ENCODE assay signal across 9 cellular contexts in the genomic region with DNA sequence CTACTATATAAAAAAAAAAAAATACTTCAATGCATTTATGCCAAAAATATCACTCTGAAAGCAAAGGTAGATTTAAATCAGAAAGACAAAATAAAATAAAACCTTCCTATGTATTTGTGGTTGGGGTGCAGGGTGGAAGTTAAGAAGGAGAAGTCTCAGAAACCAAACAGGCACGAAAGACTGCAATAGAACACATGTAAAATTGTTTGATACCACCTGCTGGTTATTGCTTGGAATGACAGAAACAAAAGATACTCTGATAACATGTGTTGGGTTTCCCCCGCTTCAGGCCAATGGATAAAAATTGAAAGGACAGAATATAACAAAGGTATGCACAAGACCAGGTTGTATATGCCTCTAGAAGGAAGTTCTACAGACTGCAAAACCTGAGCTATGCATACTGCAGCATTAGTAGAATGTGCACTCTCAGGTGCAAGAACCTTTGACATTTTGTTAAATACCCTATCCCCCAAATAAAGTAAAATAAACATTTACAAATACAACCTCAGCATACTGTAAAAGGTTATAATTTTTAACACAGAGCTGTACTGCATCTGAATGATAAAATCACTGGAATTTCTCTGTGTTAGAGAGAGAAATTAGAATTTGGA.
DNase-seq lines count a peak whose midpoint lies in the region; ATAC-seq, FAIRE-seq and TF ChIP-seq lines count a peak whose summit lies in the region.
"Had no signal": no experiment of that assay in that cellular context is flagged by ENCODE, and none has a peak within 500 bp of the region (broad histone marks: within the 10 kb centered on the region; RNA-seq: fewer than 3 reads in every experiment).

No MANE protein-coding gene starts in this region.

- H2BK5ac ChIP-seq in mesendoderm (ENCODE audit: low read length), result no peak overlapping the region

- ATAC-seq in GM21825 (IDR thresholded peaks at IDR 0.05; ENCODE audit: unreplicated experiment), result peak; percentile 55
- ATAC-seq in T-cell (replicated peaks in 1 of 4), result no peak

- DNase-seq in GM13976 (ENCODE audit: low spot score), result no peak
- DNase-seq in astrocyte (ENCODE audit: low read depth), result peak; percentile 1
- peak; percentile 42 for DNase-seq in mesendoderm
- DNase-seq in UCSD-AML1 (lab: John Stamatoyannopoulos, UW; ENCODE audit: unreplicated experiment), result no peak
- DNase-seq in NCI-H2227 treated with DMSO at 0.1 percent for 48 hours (lab: John Stamatoyannopoulos, UW), result no peak
- no peak for DNase-seq in T-cell

- H3K9me3 Mint-ChIP-seq in astrocyte (ENCODE audit: unreplicated experiment) (no peaks in the 10 kb centered on the region), T-cell (peaks cover 0 to 9% (median 0%) of the 10 kb centered on the region in 3 donors)

- no peak overlapping the region for H3K27ac Mint-ChIP-seq in astrocyte (ENCODE audit: unreplicated experiment)
- H3K27ac Mint-ChIP-seq in T-cell, result no peak overlapping the region

- CTCF ChIA-PET in T-cell (lab: Charles Lee), result no interaction called here

- H3K36me3 Mint-ChIP-seq in astrocyte (ENCODE audit: low read depth, unreplicated experiment), result no peaks in the 10 kb centered on the region
- H3K36me3 Mint-ChIP-seq in T-cell, result no peaks in the 10 kb centered on the region

- H3K4me1 Mint-ChIP-seq in astrocyte (ENCODE audit: low read depth, unreplicated experiment) (no peaks in the 10 kb centered on the region), T-cell (no peaks in the 10 kb centered on the region)

- no peak overlapping the region for H2AK5ac ChIP-seq in mesendoderm (ENCODE audit: low read length)

- H3K36me3 ChIP-seq in Loucy (ENCODE audit: insufficient read depth, low read length) (no peaks in the 10 kb centered on the region), astrocyte (ENCODE audit: insufficient read depth, low read length) (no peaks in the 10 kb centered on the region), mesendoderm (ENCODE audit: control insufficient read depth, insufficient read depth, low read length) (no peaks in the 10 kb centered on the region)

- H4K5ac ChIP-seq in mesendoderm (ENCODE audit: low read length), result no peak overlapping the region

- no peaks in the 10 kb centered on the region for H3K79me1 ChIP-seq in mesendoderm (ENCODE audit: low read length)

- H3K4me3 Mint-ChIP-seq in astrocyte (ENCODE audit: unreplicated experiment), result no peak overlapping the region
- H3K4me3 Mint-ChIP-seq in T-cell, result no peak overlapping the region

- FAIRE-seq in astrocyte (lab: Jason Lieb, UNC), result no peak

- POLR2A ChIA-PET in T-cell (lab: Charles Lee), result no interaction called here

- H3K27me3 ChIP-seq in Loucy (ENCODE audit: insufficient read depth, low read length, poor library complexity, severe bottlenecking), result no peaks in the 10 kb centered on the region
- no peaks in the 10 kb centered on the region for H3K27me3 ChIP-seq in astrocyte (ENCODE audit: insufficient read depth, low read length)
- H3K27me3 ChIP-seq in mesendoderm (ENCODE audit: insufficient read depth, low read length, poor library complexity), result no peaks in the 10 kb centered on the region

- H4K20me1 ChIP-seq in Loucy (ENCODE audit: insufficient read depth, low read length, poor library complexity, severe bottlenecking) (no peaks in the 10 kb centered on the region), astrocyte (ENCODE audit: insufficient read depth, low read length) (no peaks in the 10 kb centered on the region)

- no peaks in the 10 kb centered on the region for H3K27me3 Mint-ChIP-seq in astrocyte (ENCODE audit: low read depth, unreplicated experiment)
- H3K27me3 Mint-ChIP-seq in T-cell, result no peaks in the 10 kb centered on the region

- no peak overlapping the region for H3K18ac ChIP-seq in mesendoderm (ENCODE audit: low read length)

- no peaks in the 10 kb centered on the region for H3F3A ChIP-seq in Loucy (ENCODE audit: low read depth)

- H3K9ac ChIP-seq in Loucy (ENCODE audit: low read depth, low read length, poor library complexity, severe bottlenecking) (no peak overlapping the region), astrocyte (ENCODE audit: low read length) (no peak overlapping the region), mesendoderm (ENCODE audit: low read length) (no peak overlapping the region)

- WGBS in mesendoderm (ENCODE audit: extremely low coverage, insufficient coverage, low lambda C conversion rate), result no CpG with 5 or more reads among the region's 2 CpGs

- H3K27ac ChIP-seq in astrocyte (ENCODE audit: low read depth, low read length) (no peak overlapping the region), mesendoderm (ENCODE audit: low read depth, low read length) (no peak overlapping the region)
- H3K27ac ChIP-seq: SK-N-MC had no signal

- in situ Hi-C loops in GM13976 (cut with MboI; ENCODE audit: low sequenced_read_pairs, unreplicated experiment), result no loop called here

- no peak overlapping the region for H2BK120ac ChIP-seq in mesendoderm (ENCODE audit: low read depth, low read length)

- no peak overlapping the region for H3K56ac ChIP-seq in mesendoderm (ENCODE audit: low read length)

- H2AFZ ChIP-seq in Loucy (ENCODE audit: low read length) (no peak overlapping the region), astrocyte (ENCODE audit: low read depth, low read length) (no peak overlapping the region)

- H3K23ac ChIP-seq in mesendoderm (ENCODE audit: low read length), result no peak overlapping the region

- H3K9me2 ChIP-seq in Loucy (replicated peaks; ENCODE audit: low read depth, low read length), result no peaks in the 10 kb centered on the region

- H3K4me3 ChIP-seq in Loucy (ENCODE audit: low read length, poor library complexity, severe bottlenecking), result no peak overlapping the region
- no peak overlapping the region for H3K4me3 ChIP-seq in astrocyte (ENCODE audit: insufficient read depth, low read depth, low read length)
- H3K4me3 ChIP-seq in mesendoderm (ENCODE audit: low read length), result no peak overlapping the region
- H3K4me3 ChIP-seq: SK-N-MC had no signal

- H3K4me1 ChIP-seq in Loucy (ENCODE audit: insufficient read depth, low read length, poor library complexity, severe bottlenecking) (no peaks in the 10 kb centered on the region), astrocyte (ENCODE audit: insufficient read depth, low read length) (no peaks in the 10 kb centered on the region), mesendoderm (ENCODE audit: control insufficient read depth, low read depth, low read length) (no peaks in the 10 kb centered on the region)

- H3K9me3 ChIP-seq in Loucy (ENCODE audit: insufficient read depth, low read depth, low read length) (no peaks in the 10 kb centered on the region), astrocyte (ENCODE audit: insufficient read depth, low read depth, low read length) (no peaks in the 10 kb centered on the region)

- H3K4ac ChIP-seq in mesendoderm (ENCODE audit: low read depth, low read length), result no peak overlapping the region

- H2BK15ac ChIP-seq in mesendoderm (replicated peaks; ENCODE audit: low read depth), result no peak overlapping the region

- no peaks in the 10 kb centered on the region for H3K79me2 ChIP-seq in Loucy (ENCODE audit: insufficient read depth, low read length)
- H3K79me2 ChIP-seq in astrocyte (ENCODE audit: insufficient read depth, low read length), result no peaks in the 10 kb centered on the region
- H3K79me2 ChIP-seq in mesendoderm (ENCODE audit: control insufficient read depth, insufficient read depth, low read length), result no peaks in the 10 kb centered on the region

- no peak overlapping the region for H3K4me2 ChIP-seq in Loucy (ENCODE audit: low read depth, low read length, poor library complexity, severe bottlenecking)
- no peak overlapping the region for H3K4me2 ChIP-seq in astrocyte (ENCODE audit: low read length)
- H3K4me2 ChIP-seq in mesendoderm (ENCODE audit: low read length), result no peak overlapping the region

- no peak overlapping the region for H4K8ac ChIP-seq in mesendoderm (ENCODE audit: low read depth, low read length)

- TF ChIP-seq CTCF in GM13976 (IDR thresholded peaks at IDR 0.05; ENCODE audit: borderline replicate concordance, control extremely low read depth, extremely low read depth, insufficient read depth, missing control alignments) (peak; percentile 15), Loucy (conservative IDR thresholded peaks at IDR 0.05; ENCODE audit: low read length) (peak; percentile 68), astrocyte (IDR thresholded peaks at IDR 0.05; ENCODE audit: insufficient read depth, low read depth, low read length) (peak; percentile 46)

Comparison
In these comparisons a context has a peak if more than half of its experiments do, and no peak if none do; other contexts are left out.
1. DNase-seq: peak in astrocyte (single experiment) and mesendoderm (single experiment); none in GM13976 (single experiment), UCSD-AML1 (single experiment), NCI-H2227 treated with DMSO at 0.1 percent for 48 hours (single experiment) and T-cell (0 of 34).
2. CTCF ChIP-seq: peak in every context shown above with its lines; median percentile 68 in Loucy; 46 in astrocyte; 15 in GM13976.